Comparison of ENCODE assay signal across 1 cellular context in the genomic region with DNA sequence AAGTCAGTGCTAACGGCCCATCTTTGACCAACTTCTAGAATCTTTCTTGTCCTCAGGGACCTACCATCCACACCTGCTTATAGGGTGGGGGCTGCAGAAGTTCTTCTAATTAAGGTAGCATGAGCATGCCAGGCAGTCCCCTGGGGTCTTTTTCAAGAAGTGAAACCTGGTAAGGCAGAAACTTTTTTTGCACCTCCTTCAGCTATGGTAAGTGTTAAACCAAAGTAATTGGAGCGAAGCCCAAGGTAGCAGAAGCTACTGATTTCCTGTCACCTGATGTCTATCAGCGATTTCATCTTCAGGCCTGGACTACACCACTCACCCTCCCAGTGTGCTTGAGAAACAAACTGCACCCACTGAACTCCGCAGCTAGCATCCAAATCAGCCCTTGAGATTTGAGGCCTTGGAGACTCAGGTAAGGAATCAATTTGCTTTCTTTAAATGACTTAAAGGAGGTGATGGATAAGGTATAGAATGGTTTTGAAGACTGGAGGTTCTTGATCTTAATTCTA.
TF ChIP-seq lines count a peak whose summit lies in the region.

A gene (plus strand): TSS at position 317 of the 512 bp plus-strand sequence. CDS start 6,528 bp downstream, outside the sequence.

TF ChIP-seq in WTC11, 78 proteins besides CTCF, POLR2A, EP300 and RAD21 (continued from another document):
- TF ChIP-seq, protein P1, sequence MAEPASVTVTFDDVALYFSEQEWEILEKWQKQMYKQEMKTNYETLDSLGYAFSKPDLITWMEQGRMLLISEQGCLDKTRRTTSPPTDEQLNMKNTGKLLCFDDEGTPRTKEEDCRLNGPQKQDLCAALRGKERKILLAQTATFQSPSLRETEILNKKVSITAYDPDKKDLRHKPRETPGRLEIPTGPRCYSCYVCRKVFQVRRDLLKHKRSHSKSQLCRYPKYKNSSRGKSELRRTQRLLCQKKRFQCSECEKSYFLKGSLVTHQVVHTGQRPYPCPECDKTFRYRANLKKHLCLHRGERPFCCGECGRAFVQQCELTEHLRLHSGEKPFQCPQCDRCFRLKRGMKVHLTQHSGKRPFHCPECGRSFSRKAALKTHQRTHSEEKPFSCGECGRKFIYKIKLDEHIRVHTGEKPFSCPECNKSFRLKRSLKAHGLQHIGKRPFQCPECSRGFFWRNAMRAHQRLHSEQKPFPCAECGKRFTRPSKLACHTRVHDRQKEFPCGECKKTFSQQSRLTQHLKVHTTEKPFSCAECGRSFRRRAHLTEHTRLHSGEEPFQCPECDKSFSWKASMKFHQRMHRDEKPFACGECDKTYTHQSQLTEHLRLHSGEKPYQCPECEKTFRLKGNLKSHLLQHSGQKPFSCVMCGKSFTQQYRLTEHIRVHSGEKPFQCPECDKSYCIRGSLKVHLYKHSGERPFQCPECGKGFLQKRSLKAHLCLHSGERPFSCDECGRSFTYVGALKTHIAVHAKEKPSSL (CRISPR knock-in tag; conservative IDR thresholded peaks at IDR 0.05), result no peak
- TF ChIP-seq ZNF396 (CRISPR knock-in tag; IDR thresholded peaks at IDR 0.05; ENCODE audit: borderline replicate concordance) (no peak), IRF2 (CRISPR knock-in tag; IDR thresholded peaks at IDR 0.05; ENCODE audit: borderline replicate concordance, low read depth) (no peak), GRHL2 (CRISPR knock-in tag; IDR thresholded peaks at IDR 0.05; ENCODE audit: insufficient replicate concordance, severe bottlenecking) (no peak)
- TF ChIP-seq, protein P2, sequence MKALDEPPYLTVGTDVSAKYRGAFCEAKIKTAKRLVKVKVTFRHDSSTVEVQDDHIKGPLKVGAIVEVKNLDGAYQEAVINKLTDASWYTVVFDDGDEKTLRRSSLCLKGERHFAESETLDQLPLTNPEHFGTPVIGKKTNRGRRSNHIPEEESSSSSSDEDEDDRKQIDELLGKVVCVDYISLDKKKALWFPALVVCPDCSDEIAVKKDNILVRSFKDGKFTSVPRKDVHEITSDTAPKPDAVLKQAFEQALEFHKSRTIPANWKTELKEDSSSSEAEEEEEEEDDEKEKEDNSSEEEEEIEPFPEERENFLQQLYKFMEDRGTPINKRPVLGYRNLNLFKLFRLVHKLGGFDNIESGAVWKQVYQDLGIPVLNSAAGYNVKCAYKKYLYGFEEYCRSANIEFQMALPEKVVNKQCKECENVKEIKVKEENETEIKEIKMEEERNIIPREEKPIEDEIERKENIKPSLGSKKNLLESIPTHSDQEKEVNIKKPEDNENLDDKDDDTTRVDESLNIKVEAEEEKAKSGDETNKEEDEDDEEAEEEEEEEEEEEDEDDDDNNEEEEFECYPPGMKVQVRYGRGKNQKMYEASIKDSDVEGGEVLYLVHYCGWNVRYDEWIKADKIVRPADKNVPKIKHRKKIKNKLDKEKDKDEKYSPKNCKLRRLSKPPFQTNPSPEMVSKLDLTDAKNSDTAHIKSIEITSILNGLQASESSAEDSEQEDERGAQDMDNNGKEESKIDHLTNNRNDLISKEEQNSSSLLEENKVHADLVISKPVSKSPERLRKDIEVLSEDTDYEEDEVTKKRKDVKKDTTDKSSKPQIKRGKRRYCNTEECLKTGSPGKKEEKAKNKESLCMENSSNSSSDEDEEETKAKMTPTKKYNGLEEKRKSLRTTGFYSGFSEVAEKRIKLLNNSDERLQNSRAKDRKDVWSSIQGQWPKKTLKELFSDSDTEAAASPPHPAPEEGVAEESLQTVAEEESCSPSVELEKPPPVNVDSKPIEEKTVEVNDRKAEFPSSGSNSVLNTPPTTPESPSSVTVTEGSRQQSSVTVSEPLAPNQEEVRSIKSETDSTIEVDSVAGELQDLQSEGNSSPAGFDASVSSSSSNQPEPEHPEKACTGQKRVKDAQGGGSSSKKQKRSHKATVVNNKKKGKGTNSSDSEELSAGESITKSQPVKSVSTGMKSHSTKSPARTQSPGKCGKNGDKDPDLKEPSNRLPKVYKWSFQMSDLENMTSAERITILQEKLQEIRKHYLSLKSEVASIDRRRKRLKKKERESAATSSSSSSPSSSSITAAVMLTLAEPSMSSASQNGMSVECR (CRISPR knock-in tag; IDR thresholded peaks at IDR 0.05; ENCODE audit: borderline replicate concordance), result no peak
- TF ChIP-seq, protein P3, sequence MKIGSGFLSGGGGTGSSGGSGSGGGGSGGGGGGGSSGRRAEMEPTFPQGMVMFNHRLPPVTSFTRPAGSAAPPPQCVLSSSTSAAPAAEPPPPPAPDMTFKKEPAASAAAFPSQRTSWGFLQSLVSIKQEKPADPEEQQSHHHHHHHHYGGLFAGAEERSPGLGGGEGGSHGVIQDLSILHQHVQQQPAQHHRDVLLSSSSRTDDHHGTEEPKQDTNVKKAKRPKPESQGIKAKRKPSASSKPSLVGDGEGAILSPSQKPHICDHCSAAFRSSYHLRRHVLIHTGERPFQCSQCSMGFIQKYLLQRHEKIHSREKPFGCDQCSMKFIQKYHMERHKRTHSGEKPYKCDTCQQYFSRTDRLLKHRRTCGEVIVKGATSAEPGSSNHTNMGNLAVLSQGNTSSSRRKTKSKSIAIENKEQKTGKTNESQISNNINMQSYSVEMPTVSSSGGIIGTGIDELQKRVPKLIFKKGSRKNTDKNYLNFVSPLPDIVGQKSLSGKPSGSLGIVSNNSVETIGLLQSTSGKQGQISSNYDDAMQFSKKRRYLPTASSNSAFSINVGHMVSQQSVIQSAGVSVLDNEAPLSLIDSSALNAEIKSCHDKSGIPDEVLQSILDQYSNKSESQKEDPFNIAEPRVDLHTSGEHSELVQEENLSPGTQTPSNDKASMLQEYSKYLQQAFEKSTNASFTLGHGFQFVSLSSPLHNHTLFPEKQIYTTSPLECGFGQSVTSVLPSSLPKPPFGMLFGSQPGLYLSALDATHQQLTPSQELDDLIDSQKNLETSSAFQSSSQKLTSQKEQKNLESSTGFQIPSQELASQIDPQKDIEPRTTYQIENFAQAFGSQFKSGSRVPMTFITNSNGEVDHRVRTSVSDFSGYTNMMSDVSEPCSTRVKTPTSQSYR (CRISPR knock-in tag; IDR thresholded peaks at IDR 0.05), result no peak
- TF ChIP-seq, protein P4, sequence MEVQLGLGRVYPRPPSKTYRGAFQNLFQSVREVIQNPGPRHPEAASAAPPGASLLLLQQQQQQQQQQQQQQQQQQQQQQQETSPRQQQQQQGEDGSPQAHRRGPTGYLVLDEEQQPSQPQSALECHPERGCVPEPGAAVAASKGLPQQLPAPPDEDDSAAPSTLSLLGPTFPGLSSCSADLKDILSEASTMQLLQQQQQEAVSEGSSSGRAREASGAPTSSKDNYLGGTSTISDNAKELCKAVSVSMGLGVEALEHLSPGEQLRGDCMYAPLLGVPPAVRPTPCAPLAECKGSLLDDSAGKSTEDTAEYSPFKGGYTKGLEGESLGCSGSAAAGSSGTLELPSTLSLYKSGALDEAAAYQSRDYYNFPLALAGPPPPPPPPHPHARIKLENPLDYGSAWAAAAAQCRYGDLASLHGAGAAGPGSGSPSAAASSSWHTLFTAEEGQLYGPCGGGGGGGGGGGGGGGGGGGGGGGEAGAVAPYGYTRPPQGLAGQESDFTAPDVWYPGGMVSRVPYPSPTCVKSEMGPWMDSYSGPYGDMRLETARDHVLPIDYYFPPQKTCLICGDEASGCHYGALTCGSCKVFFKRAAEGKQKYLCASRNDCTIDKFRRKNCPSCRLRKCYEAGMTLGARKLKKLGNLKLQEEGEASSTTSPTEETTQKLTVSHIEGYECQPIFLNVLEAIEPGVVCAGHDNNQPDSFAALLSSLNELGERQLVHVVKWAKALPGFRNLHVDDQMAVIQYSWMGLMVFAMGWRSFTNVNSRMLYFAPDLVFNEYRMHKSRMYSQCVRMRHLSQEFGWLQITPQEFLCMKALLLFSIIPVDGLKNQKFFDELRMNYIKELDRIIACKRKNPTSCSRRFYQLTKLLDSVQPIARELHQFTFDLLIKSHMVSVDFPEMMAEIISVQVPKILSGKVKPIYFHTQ (CRISPR knock-in tag; IDR thresholded peaks at IDR 0.05), result no peak
- TF ChIP-seq, protein P5, sequence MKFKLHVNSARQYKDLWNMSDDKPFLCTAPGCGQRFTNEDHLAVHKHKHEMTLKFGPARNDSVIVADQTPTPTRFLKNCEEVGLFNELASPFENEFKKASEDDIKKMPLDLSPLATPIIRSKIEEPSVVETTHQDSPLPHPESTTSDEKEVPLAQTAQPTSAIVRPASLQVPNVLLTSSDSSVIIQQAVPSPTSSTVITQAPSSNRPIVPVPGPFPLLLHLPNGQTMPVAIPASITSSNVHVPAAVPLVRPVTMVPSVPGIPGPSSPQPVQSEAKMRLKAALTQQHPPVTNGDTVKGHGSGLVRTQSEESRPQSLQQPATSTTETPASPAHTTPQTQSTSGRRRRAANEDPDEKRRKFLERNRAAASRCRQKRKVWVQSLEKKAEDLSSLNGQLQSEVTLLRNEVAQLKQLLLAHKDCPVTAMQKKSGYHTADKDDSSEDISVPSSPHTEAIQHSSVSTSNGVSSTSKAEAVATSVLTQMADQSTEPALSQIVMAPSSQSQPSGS (CRISPR knock-in tag; IDR thresholded peaks at IDR 0.05; ENCODE audit: borderline replicate concordance, low read depth), result no peak
- TF ChIP-seq, protein P6, sequence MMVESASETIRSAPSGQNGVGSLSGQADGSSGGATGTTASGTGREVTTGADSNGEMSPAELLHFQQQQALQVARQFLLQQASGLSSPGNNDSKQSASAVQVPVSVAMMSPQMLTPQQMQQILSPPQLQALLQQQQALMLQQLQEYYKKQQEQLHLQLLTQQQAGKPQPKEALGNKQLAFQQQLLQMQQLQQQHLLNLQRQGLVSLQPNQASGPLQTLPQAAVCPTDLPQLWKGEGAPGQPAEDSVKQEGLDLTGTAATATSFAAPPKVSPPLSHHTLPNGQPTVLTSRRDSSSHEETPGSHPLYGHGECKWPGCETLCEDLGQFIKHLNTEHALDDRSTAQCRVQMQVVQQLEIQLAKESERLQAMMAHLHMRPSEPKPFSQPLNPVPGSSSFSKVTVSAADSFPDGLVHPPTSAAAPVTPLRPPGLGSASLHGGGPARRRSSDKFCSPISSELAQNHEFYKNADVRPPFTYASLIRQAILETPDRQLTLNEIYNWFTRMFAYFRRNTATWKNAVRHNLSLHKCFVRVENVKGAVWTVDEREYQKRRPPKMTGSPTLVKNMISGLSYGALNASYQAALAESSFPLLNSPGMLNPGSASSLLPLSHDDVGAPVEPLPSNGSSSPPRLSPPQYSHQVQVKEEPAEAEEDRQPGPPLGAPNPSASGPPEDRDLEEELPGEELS (CRISPR knock-in tag; IDR thresholded peaks at IDR 0.05), result no peak
TF ChIP-seq in WTC11: peak in this region for 0.
